8 cellular contexts compared by ENCODE assay signal in the genomic region with DNA sequence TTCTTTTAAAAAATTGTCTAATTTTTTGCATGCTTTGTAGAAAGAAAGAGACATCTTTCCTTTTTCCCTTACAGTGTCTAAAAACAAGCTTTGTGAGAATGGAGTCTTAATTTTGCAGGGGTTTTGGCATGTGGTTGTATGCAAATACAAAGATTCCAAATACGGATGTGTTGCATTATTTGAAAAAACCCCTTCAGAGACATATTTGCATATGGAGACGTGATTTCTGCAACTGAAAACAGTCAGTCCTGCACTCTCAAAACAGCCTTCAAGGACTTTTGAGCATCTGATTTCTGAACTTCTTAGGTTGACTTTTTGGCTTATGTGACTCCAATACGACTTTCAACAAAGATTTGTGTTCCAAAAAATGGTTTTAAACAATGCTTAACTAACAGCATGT. TPM values are rescaled to one million over a fixed set of nuclear protein-coding genes. Genes with fewer than 3 reads are reported as not detected.
DNase-seq lines count a peak whose midpoint lies in the region; ATAC-seq, FAIRE-seq and TF ChIP-seq lines count a peak whose summit lies in the region.

No MANE protein-coding gene starts in this region.

- no peaks in the 10 kb centered on the region; a peak in 2 of 4 replicates for H3K36me3 ChIP-seq in GM12878 (ENCODE audit: control insufficient read depth in 2 of 2, insufficient read depth in 2 of 2, low read length in 1 of 2)
- no peaks in the 10 kb centered on the region for H3K36me3 ChIP-seq in small intestine (ENCODE audit: control insufficient read depth in 2 of 2, insufficient read depth in 2 of 2, low read length in 2 of 2)
- no peaks in the 10 kb centered on the region for H3K36me3 ChIP-seq in osteoblast (ENCODE audit: insufficient read depth, low read length)

- CTCF ChIA-PET in GM12878 (lab: Yijun Ruan, JAX), result interaction anchor here (0.8 to 3.3 kb wide), 6 partner anchors 11 to 67 kb away, joined by 3 to 20 read pairs (median 3); a partner anchor contains a TSS

- H2AFZ ChIP-seq in GM12878 (ENCODE audit: control insufficient read depth, low read depth, low read length) (no peak overlapping the region), osteoblast (ENCODE audit: low read length) (no peak overlapping the region)

- FAIRE-seq in GM12878 (lab: Jason Lieb, UNC) (no peak), small intestine (lab: Jason Lieb, UNC) (no peak)

- ATAC-seq in GM19395 (IDR thresholded peaks at IDR 0.05; ENCODE audit: unreplicated experiment) (peak; percentile 92), HG03039 (IDR thresholded peaks at IDR 0.05; ENCODE audit: unreplicated experiment) (peak; percentile 86), GM12878 (peak; percentile 88)

- POLR2A ChIA-PET in GM12878 (lab: Charles Lee), result interaction anchor here (1.2 to 2.5 kb wide), 3 partner anchors 8 to 66 kb away, joined by 3 to 10 read pairs (median 4); a partner anchor contains a TSS

- peaks cover 2% of the 10 kb centered on the region; the same call in 1 of the 2 replicates for H3K79me2 ChIP-seq in GM12878 (ENCODE audit: control insufficient read depth, insufficient read depth, low read length)
- H3K79me2 ChIP-seq in osteoblast (ENCODE audit: insufficient read depth, low read length), result no peaks in the 10 kb centered on the region

- TF ChIP-seq CTCF in GM10266 (IDR thresholded peaks at IDR 0.05; ENCODE audit: control insufficient read depth, insufficient read depth, low read depth, missing control alignments), result no peak
- TF ChIP-seq CTCF in GM12878 (IDR thresholded peaks at IDR 0.05 in 2 of 3, conservative IDR thresholded peaks at IDR 0.05 in 1 of 3; ENCODE audit: control insufficient read depth in 2 of 3, extremely low read depth in 1 of 3, insufficient read depth in 1 of 3, low read depth in 3 of 3, low read length in 3 of 3), result no peak
- TF ChIP-seq CTCF in osteoblast (IDR thresholded peaks at IDR 0.05; ENCODE audit: extremely low read depth, low read depth, low read length), result no peak

- no peak overlapping the region for H3K9ac ChIP-seq in GM12878 (ENCODE audit: control insufficient read depth, insufficient read depth, low read length)

- in situ Hi-C loops in GM12878 (cut with MboI), result no loop called here

- no peak for TF ChIP-seq RAD21 in GM12878 (IDR thresholded peaks at IDR 0.05; ENCODE audit: insufficient read depth, low read depth, low read length)

- no TSS peak for BruUV-seq in GM12878 (replicated peaks; lab: Mats Ljungman, UMichigan)

- TF ChIP-seq EP300 in GM12878 (IDR thresholded peaks at IDR 0.05; ENCODE audit: borderline replicate concordance in 1 of 2, control insufficient read depth in 1 of 2, low read depth in 2 of 2, low read length in 2 of 2), result peak; percentile 39 to 79; a peak in 3 of 4 replicates

- H3K9me3 ChIP-seq in GM12878 (replicated peaks; ENCODE audit: control insufficient read depth, insufficient read depth, low read length), result peaks cover 11% of the 10 kb centered on the region
- no peaks in the 10 kb centered on the region for H3K9me3 ChIP-seq in small intestine (ENCODE audit: control insufficient read depth, low read depth)
- no peaks in the 10 kb centered on the region for H3K9me3 ChIP-seq in osteoblast (ENCODE audit: low read depth, low read length)

- H4K20me1 ChIP-seq in GM12878 (ENCODE audit: control insufficient read depth, insufficient read depth) (no peaks in the 10 kb centered on the region), osteoblast (ENCODE audit: insufficient read depth, low read length) (no peaks in the 10 kb centered on the region)

- H3K4me3 ChIP-seq in GM12878 (no peak overlapping the region), small intestine (ENCODE audit: low read depth in 1 of 2, low read length in 2 of 2) (no peak overlapping the region), osteoblast (ENCODE audit: insufficient read depth, low read length) (no peak overlapping the region)

- RAD21 ChIA-PET in GM12878 (lab: Charles Lee; ENCODE audit: unreplicated experiment), result interaction anchor here (0.8 to 2.8 kb wide), 5 partner anchors 18 to 141 kb away, joined by 3 to 20 read pairs (median 4); a partner anchor contains a TSS

- SMC1A ChIA-PET in GM12878 (lab: Charles Lee; ENCODE audit: uncharacterized antibody, unreplicated experiment), result interaction anchor here (0.6 to 3.4 kb wide), 10 partner anchors 11 to 492 kb away, joined by 3 to 20 read pairs (median 6); a partner anchor contains a TSS

- H3K27me3 ChIP-seq in GM12878 (replicated peaks in 1 of 2; ENCODE audit: control insufficient read depth in 2 of 2, insufficient read depth in 2 of 2, low read length in 1 of 2), result no peaks in the 10 kb centered on the region
- H3K27me3 ChIP-seq in small intestine (ENCODE audit: control insufficient read depth in 2 of 2, insufficient read depth in 2 of 2, low read length in 2 of 2), result no peaks in the 10 kb centered on the region
- no peaks in the 10 kb centered on the region for H3K27me3 ChIP-seq in osteoblast (ENCODE audit: insufficient read depth, low read length)

- intact Hi-C loops in GM12878 (cut with micrococcal nuclease; ENCODE audit: unreplicated experiment), result loop anchor here (5.0 kb wide), 1 partner anchor 35 kb away; no protein-coding TSS in a partner anchor

- 2% methylated on average over 3 of the region's 3 CpGs for WGBS in GM12878 (ENCODE audit: insufficient coverage, insufficient replicate concordance, low lambda C conversion rate, missing lambda C conversion rate)
- WGBS in small intestine, 3 donors, result 46 to 57% (median 49%) methylated on average over 3 of the region's 3 CpGs

- H3K4me1 ChIP-seq in GM12878 (ENCODE audit: control insufficient read depth, insufficient read depth, low read length) (peaks cover 21% of the 10 kb centered on the region), small intestine (ENCODE audit: control insufficient read depth in 2 of 2, insufficient read depth in 1 of 2, low read depth in 1 of 2, low read length in 1 of 2) (no peaks in the 10 kb centered on the region), osteoblast (ENCODE audit: insufficient read depth, low read length) (peaks cover 4% of the 10 kb centered on the region)

- H3K4me2 ChIP-seq in GM12878 (ENCODE audit: control insufficient read depth, insufficient read depth) (peak overlapping the region; percentile 2; the same call in 1 of the 2 replicates), osteoblast (ENCODE audit: insufficient read depth, low read length) (no peak overlapping the region)

- H3K27ac ChIP-seq in GM12878 (ENCODE audit: control insufficient read depth, insufficient read depth), result no peak overlapping the region; the same call in 1 of the 2 replicates
- H3K27ac ChIP-seq in small intestine (ENCODE audit: low read depth in 1 of 2, low read length in 1 of 2), result no peak overlapping the region
- no peak overlapping the region for H3K27ac ChIP-seq in osteoblast (ENCODE audit: low read depth, low read length)

- no peak for TF ChIP-seq POLR2A in GM12878 (IDR thresholded peaks at IDR 0.05; ENCODE audit: low read depth, low read length)

- DNase-seq in GM10266 (ENCODE audit: extremely low spot score) (peak; percentile 50), GM12878 (ENCODE audit: low read depth, low spot score) (peak; percentile 54), A172 (ENCODE audit: low spot score) (no peak), NCI-H226 (no peak), small intestine (no peak), osteoblast (ENCODE audit: insufficient read length, low spot score, missing footprints) (no peak)

TF ChIP-seq in GM12878, 131 proteins besides CTCF, POLR2A, EP300 and RAD21 (continues in another document):
- TF ChIP-seq MEF2B (IDR thresholded peaks at IDR 0.05; ENCODE audit: partially characterized antibody, poor library complexity, severe bottlenecking) (peak; percentile 58), SIX5 (IDR thresholded peaks at IDR 0.05; ENCODE audit: low read depth, low read length, severe bottlenecking) (no peak)

RNA-seq across cellular contexts. Expression of a gene that starts 7.8 kb away (rescaled TPM):
- total RNA-seq in GM12878 (2013; cell fraction: nucleolus; rRNA removed), result 42.7 and 43.6 TPM in 2 replicates
- total RNA-seq in GM12878 (2014; rRNA removed), result 5.3 and 5.9 TPM in 2 replicates
- 7.6 and 7.7 TPM in 2 replicates for total RNA-seq in GM12878 (2014; rRNA removed; fragmentation: Illumina TruSeq; extraction: Trizol)
- total RNA-seq in GM12878 (2021), result 8.5 and 8.7 TPM in 2 replicates
- 1.7 TPM for polyA plus RNA-seq in GM12878 (2011; ENCODE audit: low read depth)
- polyA plus RNA-seq in GM12878 (2011; rRNA removed), result 14.1 and 20.6 TPM in 2 replicates
- polyA plus RNA-seq in GM12878 (2011; cell fraction: cytosol; rRNA removed), result 5.2 and 6.0 TPM in 2 replicates
- polyA plus RNA-seq in GM12878 (2011; cell fraction: nucleus; rRNA removed), result 14.9 and 15.3 TPM in 2 replicates
- polyA plus RNA-seq in GM12878 (2012), result 2.1 and 2.7 TPM in 2 replicates
- polyA plus RNA-seq in GM12878 (2014; fragmentation: Illumina TruSeq; extraction: Trizol), result 7.7 and 11.4 TPM in 2 replicates
- polyA plus RNA-seq in GM12878 (2014; fragmentation: Nextera tagmentation; extraction: Ambion mirVana), result 1 to 10 TPM; 1.4 to 1.5 TPM
- 4.8 and 5.6 TPM in 2 replicates for polyA plus RNA-seq in GM12878 (2014; rRNA removed)
- 1 to 10 TPM; 4.0 to 4.2 TPM for polyA plus RNA-seq in GM12878 (2016; fragmentation: Nextera tagmentation; extraction: Ambion mirVana)
- 12.9 and 17.6 TPM in 2 replicates for polyA minus RNA-seq in GM12878 (2011; rRNA and poly(A)+ RNA removed)
- 4.0 and 5.7 TPM in 2 replicates for polyA minus RNA-seq in GM12878 (2011; cell fraction: cytosol; rRNA and poly(A)+ RNA removed)
- polyA minus RNA-seq in GM12878 (2011; cell fraction: nucleus; rRNA and poly(A)+ RNA removed), result 10.5 and 13.1 TPM in 2 replicates
- total RNA-seq in A172 (2014; rRNA removed; shearing (Covaris generic)), result not detected in 2 replicates
- polyA plus RNA-seq in small intestine, result 1 to 10 TPM in 1 of 3 donors, under 1 TPM in 2; 0.22 to 4.0 (median 0.81) TPM
- 3.6 and 4.4 TPM in 2 replicates for total RNA-seq in osteoblast

RNA-seq across cellular contexts. Expression of a gene that starts 27.0 kb away (rescaled TPM):
- 72.9 and 76.6 TPM in 2 replicates for total RNA-seq in GM12878 (2013; cell fraction: nucleolus; rRNA removed)
- 38.8 and 54.2 TPM in 2 replicates for total RNA-seq in GM12878 (2014; rRNA removed)
- 45.8 and 49.8 TPM in 2 replicates for total RNA-seq in GM12878 (2014; rRNA removed; fragmentation: Illumina TruSeq; extraction: Trizol)
- 37.8 and 52.1 TPM in 2 replicates for total RNA-seq in GM12878 (2021)
- polyA plus RNA-seq in GM12878 (2011; ENCODE audit: low read depth), result 12.9 TPM
- polyA plus RNA-seq in GM12878 (2011; rRNA removed), result 105 and 129 TPM in 2 replicates
- 64.1 and 116 TPM in 2 replicates for polyA plus RNA-seq in GM12878 (2011; cell fraction: cytosol; rRNA removed)
- polyA plus RNA-seq in GM12878 (2011; cell fraction: nucleus; rRNA removed), result 33.5 and 63.2 TPM in 2 replicates
- 53.6 and 58.1 TPM in 2 replicates for polyA plus RNA-seq in GM12878 (2012)
- 39.0 and 60.8 TPM in 2 replicates for polyA plus RNA-seq in GM12878 (2014; fragmentation: Illumina TruSeq; extraction: Trizol)
- polyA plus RNA-seq in GM12878 (2014; fragmentation: Nextera tagmentation; extraction: Ambion mirVana), result 100 to 1,000 TPM; 261 to 341 TPM
- 55.0 and 56.4 TPM in 2 replicates for polyA plus RNA-seq in GM12878 (2014; rRNA removed)
- 100 to 1,000 TPM; 175 to 176 TPM for polyA plus RNA-seq in GM12878 (2016; fragmentation: Nextera tagmentation; extraction: Ambion mirVana)
- 22.7 and 31.3 TPM in 2 replicates for polyA minus RNA-seq in GM12878 (2011; rRNA and poly(A)+ RNA removed)
- polyA minus RNA-seq in GM12878 (2011; cell fraction: cytosol; rRNA and poly(A)+ RNA removed), result 19.1 and 32.4 TPM in 2 replicates
- 9.3 and 38.6 TPM in 2 replicates for polyA minus RNA-seq in GM12878 (2011; cell fraction: nucleus; rRNA and poly(A)+ RNA removed)
- total RNA-seq in A172 (2014; rRNA removed; shearing (Covaris generic)), result 122 and 178 TPM in 2 replicates
- polyA plus RNA-seq in small intestine, result 100 to 1,000 TPM in 1 of 3 donors, 10 to 100 TPM in 2; 45.7 to 165 (median 56.4) TPM
- total RNA-seq in osteoblast, result 78.1 and 94.1 TPM in 2 replicates

Comparison
In these comparisons a context has a peak if more than half of its experiments do, and no peak if none do; other contexts are left out.
1. DNase-seq: peak in GM10266 (single experiment) and GM12878 (single experiment); none in A172 (single experiment), NCI-H226 (single experiment), small intestine (single experiment) and osteoblast (single experiment).
2. Peak in every context shown above with its lines, with median percentiles within 50 percentile points of each other: ATAC-seq.